1 cellular context compared by ENCODE assay signal in the genomic region with DNA sequence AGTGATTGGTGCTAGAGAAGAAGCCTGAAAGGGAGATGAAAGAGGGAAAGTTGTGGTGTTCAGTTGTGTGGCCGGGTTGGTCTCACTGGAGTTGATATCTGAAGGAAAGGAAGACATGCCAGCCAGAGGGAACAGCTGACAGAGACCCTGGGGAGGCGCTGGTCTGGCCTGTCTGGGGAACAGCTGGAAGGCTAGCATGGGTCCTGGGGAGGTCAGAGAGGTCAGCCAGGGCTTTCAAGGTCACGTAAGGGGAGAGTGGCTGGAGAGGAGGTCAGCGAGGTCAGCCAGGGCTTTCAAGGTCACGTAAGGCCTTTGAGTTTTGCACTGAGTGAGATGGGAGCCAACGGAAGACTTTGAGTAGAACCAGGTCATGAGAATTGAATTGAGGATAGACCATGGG.
TF ChIP-seq lines count a peak whose summit lies in the region.

No MANE protein-coding gene starts in this region.

TF ChIP-seq in HepG2, 621 proteins besides CTCF, POLR2A, EP300 and RAD21 (continued from another document):
- TF ChIP-seq, protein P1, sequence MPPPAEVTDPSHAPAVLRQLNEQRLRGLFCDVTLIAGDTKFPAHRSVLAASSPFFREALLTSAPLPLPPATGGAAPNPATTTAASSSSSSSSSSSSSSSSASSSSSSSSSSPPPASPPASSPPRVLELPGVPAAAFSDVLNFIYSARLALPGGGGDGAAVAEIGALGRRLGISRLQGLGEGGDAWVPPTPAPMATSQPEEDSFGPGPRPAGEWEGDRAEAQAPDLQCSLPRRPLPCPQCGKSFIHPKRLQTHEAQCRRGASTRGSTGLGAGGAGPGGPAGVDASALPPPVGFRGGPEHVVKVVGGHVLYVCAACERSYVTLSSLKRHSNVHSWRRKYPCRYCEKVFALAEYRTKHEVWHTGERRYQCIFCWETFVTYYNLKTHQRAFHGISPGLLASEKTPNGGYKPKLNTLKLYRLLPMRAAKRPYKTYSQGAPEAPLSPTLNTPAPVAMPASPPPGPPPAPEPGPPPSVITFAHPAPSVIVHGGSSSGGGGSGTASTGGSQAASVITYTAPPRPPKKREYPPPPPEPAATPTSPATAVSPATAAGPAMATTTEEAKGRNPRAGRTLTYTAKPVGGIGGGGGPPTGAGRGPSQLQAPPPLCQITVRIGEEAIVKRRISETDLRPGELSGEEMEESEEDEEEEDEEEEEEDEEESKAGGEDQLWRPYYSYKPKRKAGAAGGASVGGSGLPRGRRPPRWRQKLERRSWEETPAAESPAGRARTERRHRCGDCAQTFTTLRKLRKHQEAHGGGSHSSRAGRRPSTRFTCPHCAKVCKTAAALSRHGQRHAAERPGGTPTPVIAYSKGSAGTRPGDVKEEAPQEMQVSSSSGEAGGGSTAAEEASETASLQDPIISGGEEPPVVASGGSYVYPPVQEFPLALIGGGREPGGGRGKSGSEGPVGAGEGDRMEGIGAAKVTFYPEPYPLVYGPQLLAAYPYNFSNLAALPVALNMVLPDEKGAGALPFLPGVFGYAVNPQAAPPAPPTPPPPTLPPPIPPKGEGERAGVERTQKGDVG (CRISPR knock-in tag; IDR thresholded peaks at IDR 0.05; ENCODE audit: borderline replicate concordance) = no peak
